1 cellular context compared by ENCODE assay signal in the genomic region with DNA sequence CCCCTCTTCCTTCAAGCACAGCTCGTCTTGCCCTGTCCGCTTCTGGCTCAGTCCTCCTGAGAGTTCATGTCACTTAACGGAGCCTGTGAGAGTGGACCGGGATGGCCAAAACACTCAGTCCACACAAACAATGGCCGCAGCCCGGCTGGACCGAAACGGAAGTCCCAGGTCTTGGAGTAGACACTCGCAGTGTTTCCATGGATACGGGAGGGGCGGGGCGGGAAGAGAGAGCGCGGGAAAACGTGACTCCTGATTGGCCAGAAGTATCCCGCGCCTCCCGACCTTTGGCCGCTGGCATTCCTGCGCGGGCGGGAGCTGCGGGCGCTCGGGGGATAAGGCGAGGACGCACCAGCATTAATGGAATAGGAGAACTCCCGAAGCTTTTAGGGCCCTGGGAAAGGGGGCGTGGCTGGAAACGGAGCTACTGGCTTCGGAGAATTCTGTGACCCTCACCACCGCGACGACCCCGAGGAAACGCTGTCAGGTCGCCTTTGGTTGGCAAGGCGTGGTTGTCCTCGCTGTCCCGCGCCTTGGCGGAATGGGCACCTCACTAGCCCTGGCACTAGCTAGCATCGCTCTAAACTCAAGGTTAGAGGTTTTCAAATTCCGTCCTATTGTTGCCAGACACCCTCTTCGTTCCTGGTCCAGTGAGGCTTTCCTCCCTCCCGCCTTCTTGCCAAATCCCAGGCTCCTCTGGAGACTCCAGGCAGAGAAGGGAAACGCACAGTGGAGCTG.
TF ChIP-seq lines count a peak whose summit lies in the region.

A gene with protein sequence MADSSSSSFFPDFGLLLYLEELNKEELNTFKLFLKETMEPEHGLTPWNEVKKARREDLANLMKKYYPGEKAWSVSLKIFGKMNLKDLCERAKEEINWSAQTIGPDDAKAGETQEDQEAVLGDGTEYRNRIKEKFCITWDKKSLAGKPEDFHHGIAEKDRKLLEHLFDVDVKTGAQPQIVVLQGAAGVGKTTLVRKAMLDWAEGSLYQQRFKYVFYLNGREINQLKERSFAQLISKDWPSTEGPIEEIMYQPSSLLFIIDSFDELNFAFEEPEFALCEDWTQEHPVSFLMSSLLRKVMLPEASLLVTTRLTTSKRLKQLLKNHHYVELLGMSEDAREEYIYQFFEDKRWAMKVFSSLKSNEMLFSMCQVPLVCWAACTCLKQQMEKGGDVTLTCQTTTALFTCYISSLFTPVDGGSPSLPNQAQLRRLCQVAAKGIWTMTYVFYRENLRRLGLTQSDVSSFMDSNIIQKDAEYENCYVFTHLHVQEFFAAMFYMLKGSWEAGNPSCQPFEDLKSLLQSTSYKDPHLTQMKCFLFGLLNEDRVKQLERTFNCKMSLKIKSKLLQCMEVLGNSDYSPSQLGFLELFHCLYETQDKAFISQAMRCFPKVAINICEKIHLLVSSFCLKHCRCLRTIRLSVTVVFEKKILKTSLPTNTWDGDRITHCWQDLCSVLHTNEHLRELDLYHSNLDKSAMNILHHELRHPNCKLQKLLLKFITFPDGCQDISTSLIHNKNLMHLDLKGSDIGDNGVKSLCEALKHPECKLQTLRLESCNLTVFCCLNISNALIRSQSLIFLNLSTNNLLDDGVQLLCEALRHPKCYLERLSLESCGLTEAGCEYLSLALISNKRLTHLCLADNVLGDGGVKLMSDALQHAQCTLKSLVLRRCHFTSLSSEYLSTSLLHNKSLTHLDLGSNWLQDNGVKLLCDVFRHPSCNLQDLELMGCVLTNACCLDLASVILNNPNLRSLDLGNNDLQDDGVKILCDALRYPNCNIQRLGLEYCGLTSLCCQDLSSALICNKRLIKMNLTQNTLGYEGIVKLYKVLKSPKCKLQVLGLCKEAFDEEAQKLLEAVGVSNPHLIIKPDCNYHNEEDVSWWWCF (plus strand): TSS at position 297 of the 735 bp plus-strand sequence. CDS start 18,108 bp downstream, outside the sequence.
A gene (minus strand): TSS at position 164 of the 735 bp plus-strand sequence. CDS start 17,511 bp downstream, outside the sequence.

TF ChIP-seq in HepG2, 621 proteins besides CTCF, POLR2A, EP300 and RAD21 (continued from another document and continues in another):
- no peak for TF ChIP-seq KLF13 (CRISPR knock-in tag; IDR thresholded peaks at IDR 0.05)
- TF ChIP-seq SATB2 (CRISPR knock-in tag; IDR thresholded peaks at IDR 0.05), result no peak
- TF ChIP-seq, protein P1, sequence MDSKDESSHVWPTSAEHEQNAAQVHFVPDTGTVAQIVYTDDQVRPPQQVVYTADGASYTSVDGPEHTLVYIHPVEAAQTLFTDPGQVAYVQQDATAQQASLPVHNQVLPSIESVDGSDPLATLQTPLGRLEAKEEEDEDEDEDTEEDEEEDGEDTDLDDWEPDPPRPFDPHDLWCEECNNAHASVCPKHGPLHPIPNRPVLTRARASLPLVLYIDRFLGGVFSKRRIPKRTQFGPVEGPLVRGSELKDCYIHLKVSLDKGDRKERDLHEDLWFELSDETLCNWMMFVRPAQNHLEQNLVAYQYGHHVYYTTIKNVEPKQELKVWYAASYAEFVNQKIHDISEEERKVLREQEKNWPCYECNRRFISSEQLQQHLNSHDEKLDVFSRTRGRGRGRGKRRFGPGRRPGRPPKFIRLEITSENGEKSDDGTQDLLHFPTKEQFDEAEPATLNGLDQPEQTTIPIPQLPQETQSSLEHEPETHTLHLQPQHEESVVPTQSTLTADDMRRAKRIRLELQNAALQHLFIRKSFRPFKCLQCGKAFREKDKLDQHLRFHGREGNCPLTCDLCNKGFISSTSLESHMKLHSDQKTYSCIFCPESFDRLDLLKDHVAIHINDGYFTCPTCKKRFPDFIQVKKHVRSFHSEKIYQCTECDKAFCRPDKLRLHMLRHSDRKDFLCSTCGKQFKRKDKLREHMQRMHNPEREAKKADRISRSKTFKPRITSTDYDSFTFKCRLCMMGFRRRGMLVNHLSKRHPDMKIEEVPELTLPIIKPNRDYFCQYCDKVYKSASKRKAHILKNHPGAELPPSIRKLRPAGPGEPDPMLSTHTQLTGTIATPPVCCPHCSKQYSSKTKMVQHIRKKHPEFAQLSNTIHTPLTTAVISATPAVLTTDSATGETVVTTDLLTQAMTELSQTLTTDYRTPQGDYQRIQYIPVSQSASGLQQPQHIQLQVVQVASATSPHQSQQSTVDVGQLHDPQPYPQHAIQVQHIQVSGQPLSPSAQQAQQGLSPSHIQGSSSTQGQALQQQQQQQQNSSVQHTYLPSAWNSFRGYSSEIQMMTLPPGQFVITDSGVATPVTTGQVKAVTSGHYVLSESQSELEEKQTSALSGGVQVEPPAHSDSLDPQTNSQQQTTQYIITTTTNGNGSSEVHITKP (CRISPR knock-in tag; IDR thresholded peaks at IDR 0.05; ENCODE audit: low read depth), result no peak
- no peak for TF ChIP-seq PRPF4 (IDR thresholded peaks at IDR 0.05; ENCODE audit: low read depth, low read length, poor library complexity, severe bottlenecking)
- no peak for TF ChIP-seq HNRNPH1 (optimal IDR thresholded peaks at IDR 0.05; ENCODE audit: low read depth, low read length)
- TF ChIP-seq NFYB (CRISPR knock-in tag; IDR thresholded peaks at IDR 0.05), result peak; percentile 83
- no peak for TF ChIP-seq ZNF235 (CRISPR knock-in tag; IDR thresholded peaks at IDR 0.05; ENCODE audit: borderline replicate concordance)
- no peak for TF ChIP-seq ZNF331 (CRISPR knock-in tag; IDR thresholded peaks at IDR 0.05)
- TF ChIP-seq MZF1 (CRISPR knock-in tag; IDR thresholded peaks at IDR 0.05; ENCODE audit: borderline replicate concordance), result no peak
- no peak; the same call in 1 of the 2 replicates for TF ChIP-seq ZNF788 (CRISPR knock-in tag; IDR thresholded peaks at IDR 0.05; ENCODE audit: borderline replicate concordance)
- no peak for TF ChIP-seq ZNF543 (CRISPR knock-in tag; IDR thresholded peaks at IDR 0.05)
- no peak for TF ChIP-seq SMYD3 (CRISPR knock-in tag; IDR thresholded peaks at IDR 0.05)
- TF ChIP-seq, protein P2, sequence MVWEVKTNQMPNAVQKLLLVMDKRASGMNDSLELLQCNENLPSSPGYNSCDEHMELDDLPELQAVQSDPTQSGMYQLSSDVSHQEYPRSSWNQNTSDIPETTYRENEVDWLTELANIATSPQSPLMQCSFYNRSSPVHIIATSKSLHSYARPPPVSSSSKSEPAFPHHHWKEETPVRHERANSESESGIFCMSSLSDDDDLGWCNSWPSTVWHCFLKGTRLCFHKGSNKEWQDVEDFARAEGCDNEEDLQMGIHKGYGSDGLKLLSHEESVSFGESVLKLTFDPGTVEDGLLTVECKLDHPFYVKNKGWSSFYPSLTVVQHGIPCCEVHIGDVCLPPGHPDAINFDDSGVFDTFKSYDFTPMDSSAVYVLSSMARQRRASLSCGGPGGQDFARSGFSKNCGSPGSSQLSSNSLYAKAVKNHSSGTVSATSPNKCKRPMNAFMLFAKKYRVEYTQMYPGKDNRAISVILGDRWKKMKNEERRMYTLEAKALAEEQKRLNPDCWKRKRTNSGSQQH (CRISPR knock-in tag; IDR thresholded peaks at IDR 0.05; ENCODE audit: low read depth), result no peak
- no peak for TF ChIP-seq ZFP62 (CRISPR knock-in tag; IDR thresholded peaks at IDR 0.05)
- no peak for TF ChIP-seq ZNF562 (CRISPR knock-in tag; IDR thresholded peaks at IDR 0.05; ENCODE audit: borderline replicate concordance)
- TF ChIP-seq, protein P3, sequence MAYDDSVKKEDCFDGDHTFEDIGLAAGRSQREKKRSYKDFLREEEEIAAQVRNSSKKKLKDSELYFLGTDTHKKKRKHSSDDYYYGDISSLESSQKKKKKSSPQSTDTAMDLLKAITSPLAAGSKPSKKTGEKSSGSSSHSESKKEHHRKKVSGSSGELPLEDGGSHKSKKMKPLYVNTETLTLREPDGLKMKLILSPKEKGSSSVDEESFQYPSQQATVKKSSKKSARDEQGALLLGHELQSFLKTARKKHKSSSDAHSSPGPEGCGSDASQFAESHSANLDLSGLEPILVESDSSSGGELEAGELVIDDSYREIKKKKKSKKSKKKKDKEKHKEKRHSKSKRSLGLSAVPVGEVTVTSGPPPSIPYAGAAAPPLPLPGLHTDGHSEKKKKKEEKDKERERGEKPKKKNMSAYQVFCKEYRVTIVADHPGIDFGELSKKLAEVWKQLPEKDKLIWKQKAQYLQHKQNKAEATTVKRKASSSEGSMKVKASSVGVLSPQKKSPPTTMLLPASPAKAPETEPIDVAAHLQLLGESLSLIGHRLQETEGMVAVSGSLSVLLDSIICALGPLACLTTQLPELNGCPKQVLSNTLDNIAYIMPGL (CRISPR knock-in tag; IDR thresholded peaks at IDR 0.05; ENCODE audit: borderline replicate concordance in 1 of 2, low read depth in 1 of 2), result no peak
- no peak for TF ChIP-seq POLR2AphosphoS2 (IDR thresholded peaks at IDR 0.05; ENCODE audit: low read depth, low read length)
- no peak for TF ChIP-seq TEAD2 (CRISPR knock-in tag; IDR thresholded peaks at IDR 0.05)
- TF ChIP-seq, protein P4, sequence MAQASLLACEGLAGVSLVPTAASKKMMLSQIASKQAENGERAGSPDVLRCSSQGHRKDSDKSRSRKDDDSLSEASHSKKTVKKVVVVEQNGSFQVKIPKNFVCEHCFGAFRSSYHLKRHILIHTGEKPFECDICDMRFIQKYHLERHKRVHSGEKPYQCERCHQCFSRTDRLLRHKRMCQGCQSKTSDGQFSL (CRISPR knock-in tag; IDR thresholded peaks at IDR 0.05), result no peak
- peak; percentile 49; the same call in 1 of the 2 replicates for TF ChIP-seq YEATS2 (CRISPR knock-in tag; IDR thresholded peaks at IDR 0.05; ENCODE audit: borderline replicate concordance)
- no peak for TF ChIP-seq ZNF550 (CRISPR knock-in tag; IDR thresholded peaks at IDR 0.05; ENCODE audit: borderline replicate concordance)
- no peak for TF ChIP-seq ZNF75D (CRISPR knock-in tag; IDR thresholded peaks at IDR 0.05; ENCODE audit: borderline replicate concordance)
- TF ChIP-seq FOXJ3 (CRISPR knock-in tag; IDR thresholded peaks at IDR 0.05; ENCODE audit: borderline replicate concordance), result no peak; the same call in 1 of the 2 replicates
- no peak for TF ChIP-seq ZNF660 (CRISPR knock-in tag; IDR thresholded peaks at IDR 0.05; ENCODE audit: borderline replicate concordance, low read depth)
- TF ChIP-seq, protein P5, sequence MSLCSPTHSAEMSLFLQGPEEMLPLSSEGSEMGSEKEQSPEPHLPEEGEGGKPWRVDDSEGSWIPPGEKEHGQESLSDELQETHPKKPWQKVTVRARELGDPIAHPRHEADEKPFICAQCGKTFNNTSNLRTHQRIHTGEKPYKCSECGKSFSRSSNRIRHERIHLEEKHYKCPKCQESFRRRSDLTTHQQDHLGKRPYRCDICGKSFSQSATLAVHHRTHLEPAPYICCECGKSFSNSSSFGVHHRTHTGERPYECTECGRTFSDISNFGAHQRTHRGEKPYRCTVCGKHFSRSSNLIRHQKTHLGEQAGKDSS (CRISPR knock-in tag; IDR thresholded peaks at IDR 0.05; ENCODE audit: borderline replicate concordance, low read depth), result no peak
- TF ChIP-seq, protein P6, sequence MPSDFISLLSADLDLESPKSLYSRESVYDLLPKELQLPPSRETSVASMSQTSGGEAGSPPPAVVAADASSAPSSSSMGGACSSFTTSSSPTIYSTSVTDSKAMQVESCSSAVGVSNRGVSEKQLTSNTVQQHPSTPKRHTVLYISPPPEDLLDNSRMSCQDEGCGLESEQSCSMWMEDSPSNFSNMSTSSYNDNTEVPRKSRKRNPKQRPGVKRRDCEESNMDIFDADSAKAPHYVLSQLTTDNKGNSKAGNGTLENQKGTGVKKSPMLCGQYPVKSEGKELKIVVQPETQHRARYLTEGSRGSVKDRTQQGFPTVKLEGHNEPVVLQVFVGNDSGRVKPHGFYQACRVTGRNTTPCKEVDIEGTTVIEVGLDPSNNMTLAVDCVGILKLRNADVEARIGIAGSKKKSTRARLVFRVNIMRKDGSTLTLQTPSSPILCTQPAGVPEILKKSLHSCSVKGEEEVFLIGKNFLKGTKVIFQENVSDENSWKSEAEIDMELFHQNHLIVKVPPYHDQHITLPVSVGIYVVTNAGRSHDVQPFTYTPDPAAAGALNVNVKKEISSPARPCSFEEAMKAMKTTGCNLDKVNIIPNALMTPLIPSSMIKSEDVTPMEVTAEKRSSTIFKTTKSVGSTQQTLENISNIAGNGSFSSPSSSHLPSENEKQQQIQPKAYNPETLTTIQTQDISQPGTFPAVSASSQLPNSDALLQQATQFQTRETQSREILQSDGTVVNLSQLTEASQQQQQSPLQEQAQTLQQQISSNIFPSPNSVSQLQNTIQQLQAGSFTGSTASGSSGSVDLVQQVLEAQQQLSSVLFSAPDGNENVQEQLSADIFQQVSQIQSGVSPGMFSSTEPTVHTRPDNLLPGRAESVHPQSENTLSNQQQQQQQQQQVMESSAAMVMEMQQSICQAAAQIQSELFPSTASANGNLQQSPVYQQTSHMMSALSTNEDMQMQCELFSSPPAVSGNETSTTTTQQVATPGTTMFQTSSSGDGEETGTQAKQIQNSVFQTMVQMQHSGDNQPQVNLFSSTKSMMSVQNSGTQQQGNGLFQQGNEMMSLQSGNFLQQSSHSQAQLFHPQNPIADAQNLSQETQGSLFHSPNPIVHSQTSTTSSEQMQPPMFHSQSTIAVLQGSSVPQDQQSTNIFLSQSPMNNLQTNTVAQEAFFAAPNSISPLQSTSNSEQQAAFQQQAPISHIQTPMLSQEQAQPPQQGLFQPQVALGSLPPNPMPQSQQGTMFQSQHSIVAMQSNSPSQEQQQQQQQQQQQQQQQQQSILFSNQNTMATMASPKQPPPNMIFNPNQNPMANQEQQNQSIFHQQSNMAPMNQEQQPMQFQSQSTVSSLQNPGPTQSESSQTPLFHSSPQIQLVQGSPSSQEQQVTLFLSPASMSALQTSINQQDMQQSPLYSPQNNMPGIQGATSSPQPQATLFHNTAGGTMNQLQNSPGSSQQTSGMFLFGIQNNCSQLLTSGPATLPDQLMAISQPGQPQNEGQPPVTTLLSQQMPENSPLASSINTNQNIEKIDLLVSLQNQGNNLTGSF (CRISPR knock-in tag; IDR thresholded peaks at IDR 0.05), result no peak
- TF ChIP-seq HMGA1 (CRISPR knock-in tag; conservative IDR thresholded peaks at IDR 0.05), result no peak
- no peak for TF ChIP-seq PCBP1 (IDR thresholded peaks at IDR 0.05; ENCODE audit: borderline replicate concordance, low read depth, low read length)
- no peak for TF ChIP-seq XBP1 (CRISPR knock-in tag; IDR thresholded peaks at IDR 0.05)
- no peak for TF ChIP-seq FOXC1 (CRISPR knock-in tag; IDR thresholded peaks at IDR 0.05; ENCODE audit: borderline replicate concordance)
- TF ChIP-seq ZFP90 (CRISPR knock-in tag; IDR thresholded peaks at IDR 0.05; ENCODE audit: borderline replicate concordance), result no peak
- 0 out of 2 replicates have a peak, but pooled peaks have one; percentile 29 for TF ChIP-seq ZNF839 (CRISPR knock-in tag; IDR thresholded peaks at IDR 0.05; ENCODE audit: borderline replicate concordance)
- TF ChIP-seq ZNF7 (CRISPR knock-in tag; IDR thresholded peaks at IDR 0.05), result no peak
- TF ChIP-seq, protein P7, sequence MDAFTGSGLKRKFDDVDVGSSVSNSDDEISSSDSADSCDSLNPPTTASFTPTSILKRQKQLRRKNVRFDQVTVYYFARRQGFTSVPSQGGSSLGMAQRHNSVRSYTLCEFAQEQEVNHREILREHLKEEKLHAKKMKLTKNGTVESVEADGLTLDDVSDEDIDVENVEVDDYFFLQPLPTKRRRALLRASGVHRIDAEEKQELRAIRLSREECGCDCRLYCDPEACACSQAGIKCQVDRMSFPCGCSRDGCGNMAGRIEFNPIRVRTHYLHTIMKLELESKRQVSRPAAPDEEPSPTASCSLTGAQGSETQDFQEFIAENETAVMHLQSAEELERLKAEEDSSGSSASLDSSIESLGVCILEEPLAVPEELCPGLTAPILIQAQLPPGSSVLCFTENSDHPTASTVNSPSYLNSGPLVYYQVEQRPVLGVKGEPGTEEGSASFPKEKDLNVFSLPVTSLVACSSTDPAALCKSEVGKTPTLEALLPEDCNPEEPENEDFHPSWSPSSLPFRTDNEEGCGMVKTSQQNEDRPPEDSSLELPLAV (CRISPR knock-in tag; conservative IDR thresholded peaks at IDR 0.05; ENCODE audit: low read depth), result no peak
- TF ChIP-seq KDM5B (CRISPR knock-in tag; IDR thresholded peaks at IDR 0.05; ENCODE audit: borderline replicate concordance), result peak; percentile 52; the same call in 1 of the 2 replicates
